Comparison of ENCODE assay signal across 1 cellular context in the genomic region with DNA sequence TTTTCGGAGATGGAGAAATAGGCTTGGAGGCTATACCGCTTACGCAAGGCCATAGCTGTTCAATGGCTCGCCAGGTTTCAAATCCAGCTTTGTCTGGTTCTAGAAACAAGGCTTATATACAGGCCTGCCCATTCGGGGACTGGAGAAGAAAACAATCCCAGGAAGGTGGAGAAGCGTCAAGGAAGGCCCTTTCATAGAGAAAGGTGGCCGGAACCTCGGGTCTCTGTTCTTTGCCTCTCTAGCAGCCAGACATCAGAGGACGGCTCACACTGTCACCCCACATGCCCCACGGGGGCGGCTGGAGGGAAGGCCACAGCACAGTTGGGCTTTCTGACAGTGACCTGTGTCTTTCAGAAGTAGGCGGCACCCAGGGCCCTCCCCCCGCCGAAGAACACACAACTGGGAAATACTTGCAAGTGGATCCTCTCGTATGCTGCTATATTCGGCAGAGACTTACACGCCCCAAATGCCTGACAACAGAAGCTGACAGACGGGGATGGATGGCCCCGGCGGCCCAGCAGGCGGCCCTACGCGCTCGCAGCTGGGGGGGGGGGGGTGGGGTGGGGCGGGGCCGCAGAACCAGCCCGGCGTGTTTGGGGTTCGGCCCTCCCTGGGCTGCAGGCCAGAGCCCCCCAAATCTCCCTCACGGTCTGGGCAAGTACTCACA.
TF ChIP-seq lines count a peak whose summit lies in the region.

No MANE protein-coding gene starts in this region.

TF ChIP-seq in IMR-90, 13 proteins besides CTCF, POLR2A, EP300 and RAD21:
- no peak for TF ChIP-seq BHLHE40 (IDR thresholded peaks at IDR 0.05; ENCODE audit: low read depth, low read length)
- TF ChIP-seq MAZ (IDR thresholded peaks at IDR 0.05; ENCODE audit: borderline replicate concordance, low read depth, low read length) = peak; percentile 9; the same call in 1 of the 2 replicates
- TF ChIP-seq CEBPB (IDR thresholded peaks at IDR 0.05; ENCODE audit: low read depth, low read length) = peak; percentile 79
